Comparison of ENCODE assay signal across 8 cellular contexts in the genomic region with DNA sequence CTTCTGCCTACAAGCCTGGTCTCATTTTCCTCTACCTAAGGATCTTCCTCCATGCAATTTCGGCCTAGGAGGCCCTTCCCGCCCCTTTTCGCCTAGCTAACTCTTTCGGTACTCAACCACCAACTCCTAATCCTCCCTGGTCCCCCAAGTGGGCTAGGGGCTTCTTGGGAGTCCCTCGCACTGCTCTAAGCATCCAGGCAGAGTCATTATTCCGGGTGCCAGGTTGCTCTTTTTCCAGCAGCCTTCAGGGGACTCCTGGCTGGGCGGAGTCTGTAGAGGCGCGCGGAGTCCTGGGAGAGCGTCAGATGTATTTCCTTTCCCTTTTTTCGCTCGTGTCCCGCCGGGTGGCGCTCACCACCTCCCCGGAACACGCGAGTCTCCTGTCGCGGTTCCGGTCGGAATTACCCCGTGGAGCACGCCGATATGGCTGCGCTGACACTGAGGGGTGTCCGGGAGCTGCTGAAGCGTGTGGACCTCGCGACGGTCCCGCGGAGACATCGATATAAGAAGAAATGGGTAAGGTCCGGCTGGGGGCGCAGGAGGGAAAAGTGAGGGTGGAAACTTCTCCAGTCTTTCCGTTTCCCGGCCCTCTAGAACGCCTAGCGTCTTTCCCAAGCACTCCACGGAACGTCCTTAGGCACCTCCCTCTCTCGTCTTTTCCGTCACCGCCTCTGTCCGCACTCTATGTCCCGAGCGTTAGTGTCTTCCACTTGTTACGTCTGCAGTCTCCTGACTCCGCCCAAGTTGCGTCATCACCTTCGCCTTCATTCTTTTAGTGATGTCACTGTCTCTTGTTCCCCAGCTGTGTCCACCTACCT. TPM values are rescaled to one million over a fixed set of nuclear protein-coding genes. Genes with fewer than 3 reads are reported as not detected.
A peak's percentile ranks its signal among the peaks of the same experiment; 100 is the strongest.
DNase-seq lines count a peak whose midpoint lies in the region; ATAC-seq and TF ChIP-seq lines count a peak whose summit lies in the region.

A gene (plus strand): TSS at position 404 of the 818 bp plus-strand sequence. CDS start 20 bp downstream, at position 424.

- CTCF ChIA-PET in RWPE1 (lab: Yijun Ruan, JAX), result interaction anchor here (0.5 to 1.4 kb wide), 8 partner anchors 9 to 1582 kb away, joined by 3 to 5 read pairs (median 3); a partner anchor contains a TSS

- intact Hi-C loops in activated T-helper 2 cell treated with anti-CD3 and anti-CD28 coated beads, Interferon-gamma antibody, Interleukin-2, Interleukin-4, amounts not matched to agents 10 μg/mL and 5 μg/mL and 100 μg/mL, durations not matched to agents 14 hours and 24 hours and 36 hours (cut with micrococcal nuclease), result loop anchor here (1.0 to 10.0 kb wide), 3 partner anchors 37 to 244 kb away; a partner anchor contains a TSS
- intact Hi-C loops in natural killer cell (cut with micrococcal nuclease), result loop anchor here (1.0 to 2.0 kb wide), 2 partner anchors 37 to 94 kb away; a partner anchor contains a TSS

- H3K4me3 Mint-ChIP-seq in activated T-helper 2 cell treated with anti-CD3 and anti-CD28 coated beads, Interferon-gamma antibody, Interleukin-2, Interleukin-4, amounts not matched to agents 10 μg/mL and 5 μg/mL and 100 μg/mL, durations not matched to agents 14 hours and 24 hours and 36 hours (ENCODE audit: low read depth), result peak within 1 kb of the TSS; percentile 100
- H3K4me3 Mint-ChIP-seq in natural killer cell, result peak within 1 kb of the TSS; percentile 100

- H3F3A ChIP-seq in GM23248 (ENCODE audit: insufficient read depth), result peaks cover 24% of the 10 kb centered on the region; the same call in 1 of the 2 replicates

- peak within 1 kb of the TSS; percentile 94 for H2AFZ ChIP-seq in GM23248

- peaks cover 38% of the 10 kb centered on the region for H3K36me3 Mint-ChIP-seq in activated T-helper 2 cell treated with anti-CD3 and anti-CD28 coated beads, Interferon-gamma antibody, Interleukin-2, Interleukin-4, amounts not matched to agents 10 μg/mL and 5 μg/mL and 100 μg/mL, durations not matched to agents 14 hours and 24 hours and 36 hours (ENCODE audit: low read depth)
- H3K36me3 Mint-ChIP-seq in natural killer cell, result no peaks in the 10 kb centered on the region

- H3K27ac ChIP-seq in GM23248, result peak within 1 kb of the TSS; percentile 89
- H3K27ac ChIP-seq in RWPE1, result peak within 1 kb of the TSS; percentile 98

- POLR2A ChIA-PET in RWPE1 (lab: Yijun Ruan, JAX; ENCODE audit: low non-redundant PET), result interaction anchor here (0.6 kb wide), 2 partner anchors 97 to 1898 kb away, joined by 3 to 4 read pairs; no protein-coding TSS in a partner anchor

- H3K27ac Mint-ChIP-seq in activated T-helper 2 cell treated with anti-CD3 and anti-CD28 coated beads, Interferon-gamma antibody, Interleukin-2, Interleukin-4, amounts not matched to agents 10 μg/mL and 5 μg/mL and 100 μg/mL, durations not matched to agents 14 hours and 24 hours and 36 hours, result peak within 1 kb of the TSS; percentile 99
- peak within 1 kb of the TSS; percentile 99 for H3K27ac Mint-ChIP-seq in natural killer cell

- peaks cover 36% of the 10 kb centered on the region for H3K79me2 ChIP-seq in GM23248 (ENCODE audit: insufficient read depth)

- peaks cover 14% of the 10 kb centered on the region; the same call in 1 of the 2 replicates for H3K4me1 ChIP-seq in GM23248 (ENCODE audit: insufficient read depth)

- H3K27me3 Mint-ChIP-seq in activated T-helper 2 cell treated with anti-CD3 and anti-CD28 coated beads, Interferon-gamma antibody, Interleukin-2, Interleukin-4, amounts not matched to agents 10 μg/mL and 5 μg/mL and 100 μg/mL, durations not matched to agents 14 hours and 24 hours and 36 hours (ENCODE audit: low read depth), result no peaks in the 10 kb centered on the region
- no peaks in the 10 kb centered on the region for H3K27me3 Mint-ChIP-seq in natural killer cell (ENCODE audit: low read depth in 2 of 2)

- no peaks in the 10 kb centered on the region for H3K9me3 ChIP-seq in GM23248 (ENCODE audit: low read depth)

- H3K4me3 ChIP-seq in GM23248 (peak within 1 kb of the TSS; percentile 79), fibroblast of mammary gland (ENCODE audit: control insufficient read depth, low read depth, low read length) (peak within 1 kb of the TSS; percentile 74)

- in situ Hi-C loops in GM23248 (cut with MboI), result no loop called here

- TF ChIP-seq CTCF in RWPE1 (conservative IDR thresholded peaks at IDR 0.05; ENCODE audit: low read depth) (peak; percentile 80), fibroblast of mammary gland (conservative IDR thresholded peaks at IDR 0.05; ENCODE audit: control insufficient read depth, insufficient read depth, low read depth, low read length) (peak; percentile 43), natural killer cell (IDR thresholded peaks at IDR 0.05) (peak; percentile 74)

- peak within 1 kb of the TSS; percentile 89 for H3K9ac ChIP-seq in GM23248

- H3K4me1 Mint-ChIP-seq in activated T-helper 2 cell treated with anti-CD3 and anti-CD28 coated beads, Interferon-gamma antibody, Interleukin-2, Interleukin-4, amounts not matched to agents 10 μg/mL and 5 μg/mL and 100 μg/mL, durations not matched to agents 14 hours and 24 hours and 36 hours (ENCODE audit: low read depth), result peaks cover 32% of the 10 kb centered on the region
- H3K4me1 Mint-ChIP-seq in natural killer cell, result peaks cover 33 to 43% of the 10 kb centered on the region in 2 donors

- H3K4me2 ChIP-seq in GM23248 (ENCODE audit: unreplicated experiment), result peak within 1 kb of the TSS; percentile 74

- no peaks in the 10 kb centered on the region for H4K20me1 ChIP-seq in GM23248 (ENCODE audit: insufficient read depth)

- H3K36me3 ChIP-seq in GM23248 (ENCODE audit: low read depth), result peaks cover 9% of the 10 kb centered on the region; the same call in 1 of the 2 replicates

- H3K9me3 Mint-ChIP-seq in activated T-helper 2 cell treated with anti-CD3 and anti-CD28 coated beads, Interferon-gamma antibody, Interleukin-2, Interleukin-4, amounts not matched to agents 10 μg/mL and 5 μg/mL and 100 μg/mL, durations not matched to agents 14 hours and 24 hours and 36 hours, result no peaks in the 10 kb centered on the region
- no peaks in the 10 kb centered on the region for H3K9me3 Mint-ChIP-seq in natural killer cell

- 1 to 2% methylated on average over 51 to 53 of the region's 53 CpGs for WGBS in GM23248 (ENCODE audit: low coverage in 1 of 2, low lambda C conversion rate in 2 of 2, missing lambda C conversion rate in 2 of 2), 2 experiments

- no peaks in the 10 kb centered on the region for H3K27me3 ChIP-seq in GM23248 (replicated peaks; ENCODE audit: insufficient read depth)

- DNase-seq in EH (ENCODE audit: low read depth) (peak; percentile 96), GM23248 (peak; percentile 99), LHCN-M2 (ENCODE audit: low read depth) (peak; percentile 95), RWPE1 (ENCODE audit: low spot score) (peak; percentile 89), fibroblast of mammary gland (ENCODE audit: low read depth) (peak; percentile 99), natural killer cell (peak; percentile 85)
- DNase-seq in activated T-helper 2 cell treated with anti-CD3 and anti-CD28 coated beads, Interferon-gamma antibody, Interleukin-2, Interleukin-4, amounts not matched to agents 10 μg/mL and 5 μg/mL and 100 μg/mL, durations not matched to agents 14 hours and 24 hours and 36 hours (ENCODE audit: low spot score), result peak; percentile 81
- DNase-seq in stimulated activated naive CD4-positive, alpha-beta T cell treated with Interleukin-2 at 50 U/mL for 16 hours (lab: John Stamatoyannopoulos, UW), result peak; percentile 86

- peak; percentile 87 to 95 (median 88) for ATAC-seq in natural killer cell

- H3K9me2 ChIP-seq in GM23248 (ENCODE audit: insufficient read depth), result no peaks in the 10 kb centered on the region

RNA-seq across cellular contexts. Expression of the gene that starts here (rescaled TPM):
- total RNA-seq in GM23248 (2014; rRNA removed; shearing (Covaris generic)), result 11.7 and 12.5 TPM in 2 replicates
- polyA plus RNA-seq in GM23248 (2016; fragmentation: Nextera tagmentation; extraction: Ambion mirVana), result 11.4 and 14.9 TPM in 2 replicates
- total RNA-seq in LHCN-M2 (2014; rRNA removed) (13.0 and 14.3 TPM in 2 replicates), natural killer cell (10 to 100 TPM; 25.9 to 41.0 (median 36.3) TPM)
- 10.4 TPM for polyA plus RNA-seq in LHCN-M2 (2012)
- total RNA-seq in activated T-helper 2 cell treated with anti-CD3 and anti-CD28 coated beads, Interferon-gamma antibody, Interleukin-2, Interleukin-4, amounts not matched to agents 10 μg/mL and 5 μg/mL and 100 μg/mL, durations not matched to agents 14 hours and 24 hours and 36 hours, result 37.2 and 37.6 TPM in 2 replicates

Comparison
In these comparisons a context has a peak if more than half of its experiments do, and no peak if none do; other contexts are left out.
1. Peak in every context shown above with its lines: DNase-seq, ATAC-seq, H3K4me3 ChIP-seq and H3K27ac ChIP-seq.